In the genomic region with DNA sequence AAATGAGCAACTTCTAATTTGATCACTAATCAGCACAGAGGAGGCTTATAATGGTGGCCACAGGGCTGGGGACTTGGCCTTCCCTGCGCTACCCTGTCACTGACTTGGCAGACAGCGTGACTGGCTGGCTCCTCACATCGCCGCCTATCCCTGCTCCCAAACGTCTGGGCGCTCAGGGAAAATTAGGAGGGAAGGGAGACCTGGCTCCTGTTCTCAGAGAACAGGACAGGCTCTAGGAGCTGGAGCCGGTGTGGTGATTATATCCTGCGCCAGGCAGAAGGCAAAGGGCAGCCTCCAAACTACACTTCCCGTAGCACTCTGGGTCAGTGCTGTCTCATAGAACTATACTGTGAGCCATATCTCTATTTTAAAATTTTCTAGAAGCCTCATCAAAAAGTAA, we compare ENCODE assay signal across 24 cellular contexts. TPM values are rescaled to one million over a fixed set of nuclear protein-coding genes. Genes with fewer than 3 reads are reported as not detected.
DNase-seq lines count a peak whose midpoint lies in the region; ATAC-seq and TF ChIP-seq lines count a peak whose summit lies in the region.
"Had no signal": no experiment of that assay in that cellular context is flagged by ENCODE, and none has a peak within 500 bp of the region (broad histone marks: within the 10 kb centered on the region; RNA-seq: fewer than 3 reads in every experiment).

No MANE protein-coding gene starts in this region.

- no TSS peak for BruUV-seq in PC-3 (replicated peaks; lab: Mats Ljungman, UMichigan)

- H3K9me3 ChIP-seq in body of pancreas (no peaks in the 10 kb centered on the region), mucosa of descending colon (no peaks in the 10 kb centered on the region), thyroid gland (no peaks in the 10 kb centered on the region), esophagus squamous epithelium (no peaks in the 10 kb centered on the region), PC-3 (ENCODE audit: low read length) (no peaks in the 10 kb centered on the region)
- H3K9me3 ChIP-seq: A549; BLaER1 treated with 17β-estradiol and CSF1 and Interleukin-3, amounts not matched to agents 10 nM and 100 nM had no signal

- H3K36me3 ChIP-seq in body of pancreas (replicated peaks in 1 of 2; ENCODE audit: insufficient read depth in 1 of 2, low read depth in 2 of 2) (no peaks in the 10 kb centered on the region), mucosa of descending colon (ENCODE audit: low read depth) (no peaks in the 10 kb centered on the region), thyroid gland (no peaks in the 10 kb centered on the region), esophagus squamous epithelium (no peaks in the 10 kb centered on the region), PC-3 (ENCODE audit: low read depth, low read length) (no peaks in the 10 kb centered on the region)
- H3K36me3 ChIP-seq: BLaER1 treated with 17β-estradiol and CSF1 and Interleukin-3, amounts not matched to agents 10 nM and 100 nM had no signal

- intact Hi-C loops in body of pancreas (cut with DNase I) (no loop called here), mucosa of descending colon (cut with DNase I, micrococcal nuclease) (loop anchor here in 1 of 2 donors (10.0 kb wide), 1 partner anchor 49 kb away; a partner anchor contains a TSS), thyroid gland (cut with DNase I) (no loop called here), esophagus squamous epithelium (cut with DNase I) (no loop called here), PC-3 (cut with micrococcal nuclease) (no loop called here)

- TF ChIP-seq CTCF in body of pancreas (IDR thresholded peaks at IDR 0.05): no peak
- no peak for TF ChIP-seq CTCF in mucosa of descending colon (IDR thresholded peaks at IDR 0.05)
- no peak for TF ChIP-seq CTCF in thyroid gland (IDR thresholded peaks at IDR 0.05)
- no peak for TF ChIP-seq CTCF in esophagus squamous epithelium (IDR thresholded peaks at IDR 0.05)
- no peak for TF ChIP-seq CTCF in PC-3 (conservative IDR thresholded peaks at IDR 0.05; ENCODE audit: low read depth, low read length)

- peak; percentile 25 for ATAC-seq in body of pancreas
- peak; percentile 76 for ATAC-seq in left lobe of liver
- peak; percentile 61 for ATAC-seq in mucosa of descending colon
- no peak for ATAC-seq in PC-3
- ATAC-seq: GM23338 had no signal

- WGBS in body of pancreas, 2 donors: 20 to 23% methylated on average over 3 to 9 of the region's 9 CpGs
- WGBS in thyroid gland, 2 donors: 89 to 92% methylated on average over 9 of the region's 9 CpGs
- 87 to 97% methylated on average over 3 to 7 of the region's 9 CpGs for WGBS in esophagus squamous epithelium, 2 donors

- POLR2A ChIA-PET in PC-3 (lab: Charles Lee; ENCODE audit: unreplicated experiment): no interaction called here

- DNase-seq in body of pancreas (peak in 3 of 4 donors; percentile 35 to 54 (median 41)), left lobe of liver (ENCODE audit: low spot score) (peak; percentile 64), mucosa of descending colon (no peak), thyroid gland (no peak), NCI-H2171 treated with DMSO at 0.1 percent for 48 hours (lab: John Stamatoyannopoulos, UW) (no peak), esophagus squamous epithelium (lab: John Stamatoyannopoulos, UW) (no peak), PC-3 (no peak)
- DNase-seq: AML-193; CD4-positive, alpha-beta memory T cell; HCEC 1CT; Kasumi-1; NCI-H1436 treated with DMSO at 0.1 percent for 48 hours; NCI-H187 treated with DMSO at 0.1 percent for 48 hours; NCI-H446; NCI-H526; NCI-H82; NK-92 treated with Interleukin-12 subunit alpha and Interleukin-12 subunit beta, amount 100 ng/mL, for 24 hours; PC-9; RPMI8226; SHP77 had no signal

- no peaks in the 10 kb centered on the region for H4K20me1 ChIP-seq in PC-3 (ENCODE audit: low read length)
- H4K20me1 ChIP-seq: BLaER1 treated with 17β-estradiol and CSF1 and Interleukin-3, amounts not matched to agents 10 nM and 100 nM had no signal

- no peak overlapping the region for H3K4me2 ChIP-seq in PC-3 (ENCODE audit: low read length)
- H3K4me2 ChIP-seq: GM23338, PC-9 had no signal

- H3K79me2 ChIP-seq in PC-3 (ENCODE audit: low read length): no peaks in the 10 kb centered on the region

- no peaks in the 10 kb centered on the region for H3F3A ChIP-seq in PC-3 (ENCODE audit: low read length, unreplicated experiment)

- no peak overlapping the region for H3K9ac ChIP-seq in PC-3 (ENCODE audit: low read length)

- H3K4me1 ChIP-seq in body of pancreas: peaks cover 52% of the 10 kb centered on the region
- H3K4me1 ChIP-seq in mucosa of descending colon (ENCODE audit: low read depth): peaks cover 18% of the 10 kb centered on the region
- peaks cover 8 to 36% of the 10 kb centered on the region in 2 donors for H3K4me1 ChIP-seq in thyroid gland
- no peaks in the 10 kb centered on the region for H3K4me1 ChIP-seq in esophagus squamous epithelium
- no peaks in the 10 kb centered on the region for H3K4me1 ChIP-seq in PC-3 (ENCODE audit: insufficient read depth, low read length)

- H3K4me3 ChIP-seq in body of pancreas (no peak overlapping the region), mucosa of descending colon (no peak overlapping the region), thyroid gland (replicated peaks in 1 of 3) (no peak overlapping the region), esophagus squamous epithelium (no peak overlapping the region), PC-3 (ENCODE audit: low read length) (no peak overlapping the region)
- H3K4me3 ChIP-seq: A549; BLaER1 treated with 17β-estradiol and CSF1 and Interleukin-3, amounts not matched to agents 10 nM and 100 nM; GM23338; PC-9 had no signal

- H2AFZ ChIP-seq in PC-3 (ENCODE audit: low read length): no peak overlapping the region
- H2AFZ ChIP-seq: GM23338, PC-9 had no signal

- no peaks in the 10 kb centered on the region for H3K9me2 ChIP-seq in PC-3 (replicated peaks; ENCODE audit: low read length)

- H3K27me3 ChIP-seq in body of pancreas: no peaks in the 10 kb centered on the region
- no peaks in the 10 kb centered on the region for H3K27me3 ChIP-seq in thyroid gland
- H3K27me3 ChIP-seq in esophagus squamous epithelium: peaks cover 0 to 5% (median 0%) of the 10 kb centered on the region in 4 donors
- H3K27me3 ChIP-seq in PC-3 (ENCODE audit: low read length): no peaks in the 10 kb centered on the region
- H3K27me3 ChIP-seq: BLaER1 treated with 17β-estradiol and CSF1 and Interleukin-3, amounts not matched to agents 10 nM and 100 nM had no signal

- H3K27ac ChIP-seq in body of pancreas: peak overlapping the region; percentile 54 to 90 (median 87)
- peak overlapping the region in 2 of 3 donors; percentile 33 to 71 for H3K27ac ChIP-seq in thyroid gland
- H3K27ac ChIP-seq in esophagus squamous epithelium: no peak overlapping the region
- no peak overlapping the region for H3K27ac ChIP-seq in PC-3 (ENCODE audit: low read length)
- H3K27ac ChIP-seq: BLaER1 treated with 17β-estradiol and CSF1 and Interleukin-3, amounts not matched to agents 10 nM and 100 nM; HL-60; PC-9 had no signal

- CTCF ChIA-PET in PC-3 (lab: Charles Lee): interaction anchor here (0.5 kb wide), 1 partner anchor 84 kb away, joined by 3 read pairs; no protein-coding TSS in a partner anchor

- no peak for TF ChIP-seq POLR2A in body of pancreas (IDR thresholded peaks at IDR 0.05)
- no peak for TF ChIP-seq POLR2A in thyroid gland (IDR thresholded peaks at IDR 0.05)
- TF ChIP-seq POLR2A in esophagus squamous epithelium (IDR thresholded peaks at IDR 0.05): no peak

RNA-seq across cellular contexts. Expression of a gene that starts 53.4 kb away (rescaled TPM):
- 100 to 1,000 TPM in 1 of 2 donors, 10 to 100 TPM in 1; 84.8 to 272 TPM for total RNA-seq in body of pancreas
- total RNA-seq in left lobe of liver: 135 TPM
- total RNA-seq in mucosa of descending colon: 100 to 1,000 TPM in 1 of 3 donors, 10 to 100 TPM in 2; 89.4 to 165 (median 94.7) TPM
- 1,000 to 10,000 TPM in 1 of 4 donors, 100 to 1,000 TPM in 3; 510 to 1,437 (median 630) TPM for total RNA-seq in thyroid gland
- total RNA-seq in esophagus squamous epithelium: 100 to 1,000 TPM in 2 of 4 donors, 10 to 100 TPM in 2; 28.0 to 107 (median 80.8) TPM
- total RNA-seq in PC-3 (2014; rRNA removed): 146 and 190 TPM in 2 replicates

Comparison
In these comparisons a context has a peak if more than half of its experiments do, and no peak if none do; other contexts are left out.
1. DNase-seq: peak in body of pancreas (3 of 4) and left lobe of liver (single experiment); none in mucosa of descending colon (0 of 3), thyroid gland (0 of 2), NCI-H2171 treated with DMSO at 0.1 percent for 48 hours (single experiment), esophagus squamous epithelium (single experiment) and PC-3 (single experiment).
2. H3K27ac ChIP-seq: peak in body of pancreas (4 of 4) and thyroid gland (2 of 3); none in esophagus squamous epithelium (0 of 4) and PC-3 (single experiment).